Comparison of ENCODE assay signal across 17 cellular contexts in genomic region chr6:25181923-25182322, GRCh38.
DNase-seq lines count a peak whose midpoint lies in the region; ATAC-seq and TF ChIP-seq lines count a peak whose summit lies in the region.
"Had no signal": no experiment of that assay in that cellular context is flagged by ENCODE, and none has a peak within 500 bp of the region (broad histone marks: within the 10 kb centered on the region; RNA-seq: fewer than 3 reads in every experiment).

No MANE protein-coding gene starts in this region.

- ATAC-seq in mucosa of descending colon: peak; percentile 77
- ATAC-seq in GM21737 (IDR thresholded peaks at IDR 0.05; ENCODE audit: unreplicated experiment): no peak
- no peak for ATAC-seq in GM21447 (IDR thresholded peaks at IDR 0.05; ENCODE audit: unreplicated experiment)
- no peak for ATAC-seq in HG03342 (IDR thresholded peaks at IDR 0.05; ENCODE audit: unreplicated experiment)

- no peaks in the 10 kb centered on the region for H3K79me2 ChIP-seq in MM.1S (ENCODE audit: low read length)

- H3K9me2 ChIP-seq in MM.1S (replicated peaks; ENCODE audit: insufficient read depth, low read length): no peaks in the 10 kb centered on the region

- H4K20me1 ChIP-seq in MM.1S (ENCODE audit: insufficient read depth, low read length): no peaks in the 10 kb centered on the region

- no peak overlapping the region for H2AFZ ChIP-seq in MM.1S (ENCODE audit: low read length)

- intact Hi-C loops in adrenal gland (cut with DNase I): no loop called here
- intact Hi-C loops in mucosa of descending colon (cut with DNase I, micrococcal nuclease): no loop called here

- TF ChIP-seq POLR2A in adrenal gland (IDR thresholded peaks at IDR 0.05): no peak

- 87 to 100% (median 96%) methylated on average over 1 of the region's 1 CpG for WGBS in adrenal gland, 4 donors

- H3K27me3 ChIP-seq in MM.1S (replicated peaks; ENCODE audit: insufficient read depth, low read length) (no peaks in the 10 kb centered on the region), adrenal gland (no peaks in the 10 kb centered on the region)
- H3K27me3 ChIP-seq: heart right ventricle had no signal

- peaks cover 21% of the 10 kb centered on the region for H3F3A ChIP-seq in MM.1S (ENCODE audit: insufficient read depth, low read length)

- H3K9me3 ChIP-seq in MM.1S (replicated peaks; ENCODE audit: insufficient read depth, low read length) (no peaks in the 10 kb centered on the region), adrenal gland (replicated peaks in 1 of 3) (no peaks in the 10 kb centered on the region), mucosa of descending colon (no peaks in the 10 kb centered on the region)
- H3K9me3 ChIP-seq: Caco-2, heart right ventricle had no signal

- DNase-seq in DMS53 (lab: John Stamatoyannopoulos, UW) (peak; percentile 10), DMS53 treated with DMSO at 0.1 percent for 48 hours (lab: John Stamatoyannopoulos, UW; ENCODE audit: unreplicated experiment) (no peak), MM.1S (no peak), adrenal gland (peak in 5 of 7 donors; percentile 64 to 73 (median 66)), mucosa of descending colon (no peak)
- DNase-seq: activated CD4-positive, alpha-beta T cell treated with anti-CD3 and anti-CD28 coated beads, Interleukin-2, amount 50 U/mL, for 4 hours; activated naive CD4-positive, alpha-beta T cell treated with anti-CD3 and anti-CD28 coated beads, Interleukin-2, amount 10 ng/mL, durations not matched to agents 7 days and 5 days; Caco-2; heart right ventricle; NCI-H1694; NCI-H526 had no signal

- TF ChIP-seq CTCF in MM.1S (IDR thresholded peaks at IDR 0.05; ENCODE audit: low read length): peak; percentile 25; the same call in 1 of the 2 replicates
- no peak for TF ChIP-seq CTCF in adrenal gland (IDR thresholded peaks at IDR 0.05)
- no peak for TF ChIP-seq CTCF in mucosa of descending colon (IDR thresholded peaks at IDR 0.05)

- H3K27ac ChIP-seq in MM.1S (ENCODE audit: low read length) (no peak overlapping the region), adrenal gland (peak overlapping the region in 2 of 5 donors; percentile 31 to 46)
- H3K27ac ChIP-seq: 22Rv1, epithelial cell of prostate had no signal

- H3K36me3 ChIP-seq in MM.1S (replicated peaks; ENCODE audit: insufficient read depth, low read length): no peaks in the 10 kb centered on the region
- no peaks in the 10 kb centered on the region for H3K36me3 ChIP-seq in adrenal gland (replicated peaks in 1 of 2)
- H3K36me3 ChIP-seq in mucosa of descending colon (ENCODE audit: low read depth): no peaks in the 10 kb centered on the region
- H3K36me3 ChIP-seq: heart right ventricle had no signal

- H3K4me1 ChIP-seq in MM.1S (ENCODE audit: low read length) (peaks cover 42% of the 10 kb centered on the region), adrenal gland (replicated peaks in 1 of 2) (peaks cover 0 to 20% of the 10 kb centered on the region in 2 donors), mucosa of descending colon (ENCODE audit: low read depth) (no peaks in the 10 kb centered on the region)
- H3K4me1 ChIP-seq: Caco-2 had no signal

- no peak overlapping the region for H3K4me3 ChIP-seq in MM.1S (ENCODE audit: low read length)
- no peak overlapping the region for H3K4me3 ChIP-seq in adrenal gland
- no peak overlapping the region for H3K4me3 ChIP-seq in mucosa of descending colon
- H3K4me3 ChIP-seq: heart right ventricle, lung had no signal

- H3K4me2 ChIP-seq in MM.1S (ENCODE audit: low read depth, low read length): no peak overlapping the region

- no peak overlapping the region for H3K9ac ChIP-seq in MM.1S (ENCODE audit: low read length)

Comparison
In these comparisons a context has a peak if more than half of its experiments do, and no peak if none do; other contexts are left out.
1. DNase-seq: peak in DMS53 (single experiment) and adrenal gland (5 of 7); none in DMS53 treated with DMSO at 0.1 percent for 48 hours (single experiment), MM.1S (single experiment) and mucosa of descending colon (0 of 3).